ENCODE assay signal across 1 cellular context in the genomic region with DNA sequence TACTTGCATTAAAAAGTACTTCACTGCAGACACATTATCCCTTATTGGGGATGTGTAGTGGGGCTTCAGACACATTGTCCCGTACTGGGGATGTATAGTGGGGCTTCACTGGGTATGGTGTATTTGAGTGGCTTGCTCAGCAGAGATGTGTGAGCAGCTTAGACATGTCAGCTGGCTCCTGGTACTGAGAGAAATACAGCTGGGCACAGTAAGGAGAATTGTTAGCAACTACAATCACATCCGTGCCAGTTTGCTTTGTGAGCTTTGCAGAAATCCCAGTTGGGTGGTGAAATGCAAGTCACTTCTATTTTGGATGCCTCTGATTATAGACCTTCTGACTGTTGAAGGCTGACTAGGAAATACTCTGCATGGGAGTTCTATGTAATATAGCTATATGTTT.
TF ChIP-seq lines count a peak whose summit lies in the region.

No MANE protein-coding gene starts in this region.

TF ChIP-seq in HepG2, 621 proteins besides CTCF, POLR2A, EP300 and RAD21:
- TF ChIP-seq TEAD2 (CRISPR knock-in tag; IDR thresholded peaks at IDR 0.05) (no peak), TEAD3 (CRISPR knock-in tag; optimal IDR thresholded peaks at IDR 0.05; ENCODE audit: borderline replicate concordance) (no peak), PAF1 (CRISPR knock-in tag; IDR thresholded peaks at IDR 0.05) (no peak), ELF3 (CRISPR knock-in tag; IDR thresholded peaks at IDR 0.05) (no peak), RARG (CRISPR knock-in tag; IDR thresholded peaks at IDR 0.05; ENCODE audit: low read depth) (no peak), SNRNP70 (IDR thresholded peaks at IDR 0.05; ENCODE audit: low read depth, low read length) (no peak), ZNF564 (CRISPR knock-in tag; IDR thresholded peaks at IDR 0.05) (no peak), HOXA7 (CRISPR knock-in tag; IDR thresholded peaks at IDR 0.05) (no peak), ZNF652 (CRISPR knock-in tag; IDR thresholded peaks at IDR 0.05; ENCODE audit: borderline replicate concordance, low read depth) (no peak), U2AF2 (IDR thresholded peaks at IDR 0.05; ENCODE audit: low read depth, low read length) (no peak)
- TF ChIP-seq, protein P1, sequence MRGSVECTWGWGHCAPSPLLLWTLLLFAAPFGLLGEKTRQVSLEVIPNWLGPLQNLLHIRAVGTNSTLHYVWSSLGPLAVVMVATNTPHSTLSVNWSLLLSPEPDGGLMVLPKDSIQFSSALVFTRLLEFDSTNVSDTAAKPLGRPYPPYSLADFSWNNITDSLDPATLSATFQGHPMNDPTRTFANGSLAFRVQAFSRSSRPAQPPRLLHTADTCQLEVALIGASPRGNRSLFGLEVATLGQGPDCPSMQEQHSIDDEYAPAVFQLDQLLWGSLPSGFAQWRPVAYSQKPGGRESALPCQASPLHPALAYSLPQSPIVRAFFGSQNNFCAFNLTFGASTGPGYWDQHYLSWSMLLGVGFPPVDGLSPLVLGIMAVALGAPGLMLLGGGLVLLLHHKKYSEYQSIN (CRISPR knock-in tag; IDR thresholded peaks at IDR 0.05; ENCODE audit: borderline replicate concordance) = no peak
TF ChIP-seq in HepG2: peak in this region for 0.
